In genomic region chr5:68459500-68460139, GRCh38 we compare ENCODE assay signal across 19 cellular contexts.
DNase-seq lines count a peak whose midpoint lies in the region; ATAC-seq and TF ChIP-seq lines count a peak whose summit lies in the region.
"Had no signal": no experiment of that assay in that cellular context is flagged by ENCODE, and none has a peak within 500 bp of the region (broad histone marks: within the 10 kb centered on the region; RNA-seq: fewer than 3 reads in every experiment).

No MANE protein-coding gene starts in this region.

- no peak overlapping the region for H3K4me3 ChIP-seq in right lobe of liver
- H3K4me3 ChIP-seq: A549, cardiac muscle cell, coronary artery, heart left ventricle, neural progenitor cell, sigmoid colon had no signal

- TF ChIP-seq POLR2A in right lobe of liver (IDR thresholded peaks at IDR 0.05): no peak

- H3K27me3 ChIP-seq in right lobe of liver: no peaks in the 10 kb centered on the region
- H3K27me3 ChIP-seq: cardiac muscle cell, heart left ventricle, neural progenitor cell, sigmoid colon had no signal

- ATAC-seq in left ventricle myocardium superior (peak; percentile 9), right lobe of liver (peak in 3 of 4 donors; percentile 33 to 61 (median 40)), HG03108 (IDR thresholded peaks at IDR 0.05; ENCODE audit: unreplicated experiment) (no peak), GM21360 (IDR thresholded peaks at IDR 0.05; ENCODE audit: unreplicated experiment) (no peak)
- ATAC-seq: activated naive CD4-positive, alpha-beta T cell treated with anti-CD3 and anti-CD28 coated beads, Interleukin-2, amount 50 U/mL, for 72 hours; activated T-helper 17 cell treated with anti-CD3 and anti-CD28 coated beads, Interleukin-2, amount 50 U/mL, for 72 hours had no signal

- H3K4me1 ChIP-seq in right lobe of liver: peaks cover 0 to 31% (median 0%) of the 10 kb centered on the region in 4 donors

- DNase-seq in left ventricle myocardium superior: no peak
- no peak for DNase-seq in cardiac septum (ENCODE audit: low spot score)
- DNase-seq in NCI-H345 (lab: John Stamatoyannopoulos, UW): peak; percentile 23
- DNase-seq in right lobe of liver: no peak
- DNase-seq in NCI-H446 treated with DMSO at 0.1 percent for 48 hours (lab: John Stamatoyannopoulos, UW): no peak
- DNase-seq in LoVo (ENCODE audit: low spot score): no peak
- DNase-seq: activated CD4-positive, alpha-beta T cell treated with anti-CD3 and anti-CD28 coated beads for 1 hour; NCI-H2227 treated with DMSO at 0.1 percent for 48 hours; posterior cingulate gyrus; sigmoid colon had no signal

- TF ChIP-seq CTCF in right lobe of liver (IDR thresholded peaks at IDR 0.05): no peak

- no peaks in the 10 kb centered on the region for H3K9me3 ChIP-seq in right lobe of liver
- H3K9me3 ChIP-seq: A549, heart left ventricle, sigmoid colon had no signal

- H3K27ac ChIP-seq in right lobe of liver: peak overlapping the region in 1 of 3 donors; percentile 16
- H3K27ac ChIP-seq: cardiac muscle cell, coronary artery, heart left ventricle, neural progenitor cell, sigmoid colon had no signal

- intact Hi-C loops in left ventricle myocardium superior (cut with micrococcal nuclease): loop anchor here (5.0 to 10.0 kb wide), 2 partner anchors 172 to 505 kb away; no protein-coding TSS in a partner anchor
- intact Hi-C loops in cardiac septum (cut with DNase I): loop anchor here (1.0 to 10.0 kb wide), 5 partner anchors 173 to 1215 kb away; no protein-coding TSS in a partner anchor
- intact Hi-C loops in right lobe of liver (cut with DNase I): loop anchor here in 1 of 2 donors (10.0 kb wide), 1 partner anchor 175 kb away; no protein-coding TSS in a partner anchor

- 51% methylated on average over 3 of the region's 3 CpGs for WGBS in right lobe of liver (ENCODE audit: insufficient coverage, low coverage, low lambda C conversion rate, missing lambda C conversion rate)

- no peaks in the 10 kb centered on the region for H3K36me3 ChIP-seq in right lobe of liver
- H3K36me3 ChIP-seq: cardiac muscle cell, heart left ventricle, neural progenitor cell, sigmoid colon had no signal

Comparison
In these comparisons a context has a peak if more than half of its experiments do, and no peak if none do; other contexts are left out.
1. ATAC-seq: peak in left ventricle myocardium superior (single experiment) and right lobe of liver (3 of 4); none in HG03108 (single experiment) and GM21360 (single experiment).